In the genomic region with DNA sequence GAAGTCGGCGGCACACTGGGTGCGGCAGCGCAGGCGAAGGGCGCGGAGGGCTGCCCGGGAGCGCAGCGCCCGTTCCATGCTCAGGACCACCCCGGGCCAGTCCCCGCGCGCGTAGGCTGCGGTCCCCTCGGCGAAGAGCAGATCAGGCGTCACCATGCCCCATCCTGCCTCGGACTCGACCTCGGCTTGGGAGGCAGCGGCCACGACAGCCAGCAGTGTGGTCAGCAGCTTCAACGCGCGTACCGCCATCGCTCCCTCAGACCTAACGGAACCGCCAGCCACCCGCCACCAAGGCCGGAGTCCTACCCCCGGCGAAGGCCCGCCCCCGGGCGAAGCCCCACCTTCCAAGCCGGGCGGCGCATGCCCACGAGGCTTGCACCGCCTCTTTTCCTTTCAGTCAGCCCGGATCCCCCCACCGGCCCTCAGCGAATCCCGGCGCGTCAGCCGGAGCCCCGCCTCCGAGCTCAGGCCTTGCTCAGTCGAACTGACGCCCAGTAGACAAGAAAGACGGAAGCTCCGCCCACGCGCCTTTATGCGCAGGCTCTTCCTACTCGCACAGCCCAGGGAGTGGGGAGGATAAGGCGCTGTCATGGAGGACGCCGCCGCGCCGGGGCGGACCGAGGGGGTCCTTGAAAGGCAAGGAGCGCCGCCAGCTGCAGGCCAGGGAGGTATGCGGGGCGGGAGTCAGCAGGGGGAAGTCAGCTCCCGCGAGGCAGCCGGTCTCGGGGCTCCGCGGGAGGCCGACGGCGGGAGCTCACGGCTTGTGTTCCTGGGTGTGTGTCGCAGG, we compare ENCODE assay signal across 8 cellular contexts. TPM values are rescaled to one million over a fixed set of nuclear protein-coding genes. Genes with fewer than 3 reads are reported as not detected.
DNase-seq lines count a peak whose midpoint lies in the region; ATAC-seq, FAIRE-seq and TF ChIP-seq lines count a peak whose summit lies in the region.

A gene (plus strand): TSS at position 527 of the 787 bp plus-strand sequence. CDS start 63 bp downstream, at position 590.
A gene with protein sequence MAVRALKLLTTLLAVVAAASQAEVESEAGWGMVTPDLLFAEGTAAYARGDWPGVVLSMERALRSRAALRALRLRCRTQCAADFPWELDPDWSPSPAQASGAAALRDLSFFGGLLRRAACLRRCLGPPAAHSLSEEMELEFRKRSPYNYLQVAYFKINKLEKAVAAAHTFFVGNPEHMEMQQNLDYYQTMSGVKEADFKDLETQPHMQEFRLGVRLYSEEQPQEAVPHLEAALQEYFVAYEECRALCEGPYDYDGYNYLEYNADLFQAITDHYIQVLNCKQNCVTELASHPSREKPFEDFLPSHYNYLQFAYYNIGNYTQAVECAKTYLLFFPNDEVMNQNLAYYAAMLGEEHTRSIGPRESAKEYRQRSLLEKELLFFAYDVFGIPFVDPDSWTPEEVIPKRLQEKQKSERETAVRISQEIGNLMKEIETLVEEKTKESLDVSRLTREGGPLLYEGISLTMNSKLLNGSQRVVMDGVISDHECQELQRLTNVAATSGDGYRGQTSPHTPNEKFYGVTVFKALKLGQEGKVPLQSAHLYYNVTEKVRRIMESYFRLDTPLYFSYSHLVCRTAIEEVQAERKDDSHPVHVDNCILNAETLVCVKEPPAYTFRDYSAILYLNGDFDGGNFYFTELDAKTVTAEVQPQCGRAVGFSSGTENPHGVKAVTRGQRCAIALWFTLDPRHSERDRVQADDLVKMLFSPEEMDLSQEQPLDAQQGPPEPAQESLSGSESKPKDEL (minus strand): TSS at position 306 of the 787 bp plus-strand sequence. CDS start 57 bp downstream, at position 249.

- no peak within 1 kb of the TSS for H2BK12ac ChIP-seq in trophoblast cell (ENCODE audit: low read length)

- TF ChIP-seq CTCF in transverse colon (IDR thresholded peaks at IDR 0.05) = no peak

- H3K9me3 ChIP-seq in trophoblast cell (ENCODE audit: insufficient read depth, low read depth, low read length) (no peaks in the 10 kb centered on the region), transverse colon (no peaks in the 10 kb centered on the region)

- peak within 1 kb of the TSS; percentile 57 for H3K4ac ChIP-seq in trophoblast cell (ENCODE audit: low read depth, low read length)

- H3K79me2 ChIP-seq in trophoblast cell (ENCODE audit: control insufficient read depth, insufficient read depth, low read length, poor library complexity) = peaks cover 13% of the 10 kb centered on the region

- intact Hi-C loops in cardiac septum (cut with DNase I) (loop anchor here (2.0 to 5.0 kb wide), 3 partner anchors 50 to 85 kb away; a partner anchor contains a TSS), transverse colon (cut with DNase I; ENCODE audit: low total_unique reads) (loop anchor here (10.0 kb wide), 1 partner anchor 432 kb away; a partner anchor contains a TSS)

- H2BK120ac ChIP-seq in trophoblast cell (ENCODE audit: insufficient read depth, low read length, poor library complexity) = peak within 1 kb of the TSS; percentile 64

- H3K9ac ChIP-seq in trophoblast cell (ENCODE audit: low read length) = peak within 1 kb of the TSS; percentile 90

- peak within 1 kb of the TSS; percentile 87 for H3K14ac ChIP-seq in trophoblast cell (ENCODE audit: low read length)

- DNase-seq in GM12892 (ENCODE audit: insufficient read length) = peak; percentile 87
- DNase-seq in NCI-H1436 (lab: John Stamatoyannopoulos, UW) = peak; percentile 99
- DNase-seq in SW480 (ENCODE audit: low spot score) = peak; percentile 97
- DNase-seq in cardiac septum (ENCODE audit: low spot score) = peak; percentile 100
- DNase-seq in trophoblast cell = peak; percentile 100
- peak; percentile 100 for DNase-seq in transverse colon

- H3K36me3 ChIP-seq in trophoblast cell (ENCODE audit: control insufficient read depth in 1 of 2, insufficient read depth in 2 of 2, low read length in 2 of 2) (peaks cover 3 to 4% of the 10 kb centered on the region in 2 experiments), transverse colon (peaks cover 0 to 3% (median 0%) of the 10 kb centered on the region in 4 donors)

- peak; percentile 95 for FAIRE-seq in GM12892 (lab: Jason Lieb, UNC)

- WGBS in adipose tissue, 3 donors = 0 to 1% (median 0%) methylated on average over 65 to 84 of the region's 84 CpGs
- no CpG with 5 or more reads among the region's 84 CpGs for WGBS in trophoblast cell (ENCODE audit: extremely low coverage, insufficient coverage, insufficient read length)
- WGBS in transverse colon (ENCODE audit: low coverage in 1 of 2), 2 donors = 1% methylated on average over 82 of the region's 84 CpGs; no CpG with 5 or more reads in 1 of the 2 donors

- H3K23ac ChIP-seq in trophoblast cell (ENCODE audit: low read length) = peak within 1 kb of the TSS; percentile 18

- H2BK5ac ChIP-seq in trophoblast cell (ENCODE audit: low read depth, low read length, poor library complexity) = peak within 1 kb of the TSS; percentile 65

- H3K79me1 ChIP-seq in trophoblast cell (ENCODE audit: low read length) = peaks cover 13% of the 10 kb centered on the region

- H3K4me1 ChIP-seq in trophoblast cell (ENCODE audit: control insufficient read depth in 1 of 2, insufficient read depth in 2 of 2, low read length in 2 of 2) = peaks cover 0 to 3% of the 10 kb centered on the region in 2 experiments
- peaks cover 15 to 41% (median 19%) of the 10 kb centered on the region in 4 donors for H3K4me1 ChIP-seq in transverse colon

- peak within 1 kb of the TSS; percentile 98 for H3K18ac ChIP-seq in trophoblast cell (ENCODE audit: low read length)

- ATAC-seq in HG02840 (IDR thresholded peaks at IDR 0.05; ENCODE audit: low FRiP score, unreplicated experiment) = peak; percentile 90

- peak within 1 kb of the TSS; percentile 88 for H4K8ac ChIP-seq in trophoblast cell (ENCODE audit: low read depth, low read length)

- H3K27ac ChIP-seq in adipose tissue (ENCODE audit: low read depth, low read length) (peak within 1 kb of the TSS; percentile 52), trophoblast cell (ENCODE audit: low read depth, low read length) (peak within 1 kb of the TSS; percentile 54), transverse colon (peak within 1 kb of the TSS; percentile 92 to 95 (median 94))

- H4K12ac ChIP-seq in trophoblast cell (ENCODE audit: low read depth, low read length) = peak within 1 kb of the TSS; percentile 61

- H4K91ac ChIP-seq in trophoblast cell (ENCODE audit: low read depth, low read length) = peak within 1 kb of the TSS; percentile 82

- peak within 1 kb of the TSS; percentile 76 for H2AK5ac ChIP-seq in trophoblast cell (ENCODE audit: low read length)

- in situ Hi-C loops in transverse colon (cut with MboI; ENCODE audit: low pct_ligation_motif_present in 1 of 4, low pct_unique_long_range_greater_than_20kb in 1 of 4, low sequenced_read_pairs in 3 of 4) = loop anchor here in 3 of 4 donors (10.0 to 25.0 kb wide), 2 partner anchors 430 to 432 kb away; a partner anchor contains a TSS

- H3K4me2 ChIP-seq in trophoblast cell (ENCODE audit: low read length) = peak within 1 kb of the TSS; percentile 96

- peak within 1 kb of the TSS; percentile 95 for H2AFZ ChIP-seq in trophoblast cell (ENCODE audit: insufficient read depth, low read length, poor library complexity)

- TF ChIP-seq EP300 in transverse colon (IDR thresholded peaks at IDR 0.05; ENCODE audit: low read depth) = no peak

- H3K4me3 ChIP-seq in trophoblast cell (ENCODE audit: low read depth, low read length) (peak within 1 kb of the TSS; percentile 95), transverse colon (peak within 1 kb of the TSS; percentile 90 to 99 (median 94))

- H3K27me3 ChIP-seq in trophoblast cell (ENCODE audit: insufficient read depth, low read length) (no peaks in the 10 kb centered on the region), transverse colon (no peaks in the 10 kb centered on the region)

- TF ChIP-seq POLR2A in GM12892 (IDR thresholded peaks at IDR 0.05; ENCODE audit: low read depth, low read length) (peak; percentile 98), transverse colon (IDR thresholded peaks at IDR 0.05) (peak; percentile 98)

RNA-seq across cellular contexts. Expression of the first gene that starts in this region (rescaled TPM):
- 5.8 TPM for polyA plus RNA-seq in GM12892 (2012; ENCODE audit: missing spikeins)
- 1 to 10 TPM; 2.5 to 4.1 (median 3.1) TPM for polyA plus RNA-seq in adipose tissue
- total RNA-seq in cardiac septum (11.0 TPM), transverse colon (10 to 100 TPM in 1 of 4 donors, 1 to 10 TPM in 3; 4.0 to 81.2 (median 8.1) TPM)
- 1.8 and 3.0 TPM in 2 replicates for polyA plus RNA-seq in trophoblast cell (2013)

RNA-seq across cellular contexts. Expression of the second gene that starts in this region (rescaled TPM):
- 14.5 TPM for polyA plus RNA-seq in GM12892 (2012; ENCODE audit: missing spikeins)
- 10 to 100 TPM; 12.9 to 28.1 (median 22.7) TPM for polyA plus RNA-seq in adipose tissue
- total RNA-seq in cardiac septum (12.2 TPM), transverse colon (10 to 100 TPM in 3 of 4 donors, 1 to 10 TPM in 1; 8.7 to 37.2 (median 10.2) TPM)
- polyA plus RNA-seq in trophoblast cell (2013) = 72.4 and 74.8 TPM in 2 replicates

Comparison
In these comparisons a context has a peak if more than half of its experiments do, and no peak if none do; other contexts are left out.
1. Peak in every context shown above with its lines: DNase-seq, ATAC-seq, H3K4me3 ChIP-seq and H3K27ac ChIP-seq.